In the genomic region with DNA sequence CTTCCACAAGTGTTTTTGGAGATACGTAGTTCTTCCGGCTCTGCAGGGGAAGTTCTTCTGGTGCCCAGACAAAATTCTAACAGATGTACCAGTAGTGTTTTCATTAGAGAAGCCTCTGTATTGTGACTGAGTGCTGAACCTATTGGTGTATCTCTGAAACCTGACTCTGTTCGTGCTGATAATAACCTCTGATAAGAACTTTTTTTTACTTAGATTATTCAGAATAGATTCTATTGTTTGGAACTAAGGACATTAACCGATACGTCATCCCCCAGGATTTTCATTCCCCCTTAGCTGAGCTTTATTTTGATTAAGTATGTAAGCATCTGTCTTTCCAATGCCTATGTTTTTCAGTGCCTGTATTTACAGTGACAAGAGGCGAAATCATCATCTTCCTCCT, we compare ENCODE assay signal across 36 cellular contexts.
"Had no signal": no experiment of that assay in that cellular context is flagged by ENCODE, and none has a peak within 500 bp of the region (broad histone marks: within the 10 kb centered on the region; RNA-seq: fewer than 3 reads in every experiment).

No MANE protein-coding gene starts in this region.

- H3K27ac Mint-ChIP-seq: activated CD4-positive, alpha-beta memory T cell treated with anti-CD3 and anti-CD28 coated beads, Interleukin-2, amount 10 ng/mL, durations not matched to agents 7 days and 5 days; activated CD4-positive, alpha-beta T cell treated with anti-CD3 and anti-CD28 coated beads for 36 hours; activated CD4-positive, alpha-beta T cell treated with anti-CD3 and anti-CD28 coated beads, Interleukin-2, amount 10 ng/mL, durations not matched to agents 7 days and 5 days; activated CD8-positive, alpha-beta memory T cell treated with anti-CD3 and anti-CD28 coated beads, Interleukin-2, amount 10 ng/mL, durations not matched to agents 7 days and 5 days; activated CD8-positive, alpha-beta T cell treated with anti-CD3 and anti-CD28 coated beads, Interleukin-2, amount 10 ng/mL, durations not matched to agents 7 days and 5 days; activated naive CD4-positive, alpha-beta T cell treated with anti-CD3 and anti-CD28 coated beads, Interleukin-2, amount 10 ng/mL, durations not matched to agents 7 days and 5 days; activated naive CD4-positive, alpha-beta T cell treated with anti-CD3 and anti-CD28 coated beads, Interleukin-2, amount 50 U/mL, for 24 hours; activated naive CD8-positive, alpha-beta T cell; activated naive CD8-positive, alpha-beta T cell treated with anti-CD3 and anti-CD28 coated beads, Interleukin-2, amount 10 ng/mL, durations not matched to agents 7 days and 5 days; activated naive CD8-positive, alpha-beta T cell treated with anti-CD3 and anti-CD28 coated beads, Interleukin-2, amount 50 U/mL, for 24 hours; activated T-cell treated with anti-CD3 and anti-CD28 coated beads, Interleukin-2, amount 50 U/mL, for 24 hours; activated T-helper 2 cell treated with anti-CD3 and anti-CD28 coated beads, Interferon-gamma antibody, Interleukin-2, Interleukin-4, amounts not matched to agents 10 μg/mL and 5 μg/mL and 100 μg/mL, durations not matched to agents 14 hours and 24 hours and 36 hours; T-helper 1 cell treated with Interleukin-12 subunit alpha and Interleukin-12 subunit beta and Interleukin-4 antibody, amounts not matched to agents 30 μg/mL and 1 μg/mL, for 36 hours; T-helper 2 cell treated with Interferon-gamma antibody and Interleukin-4, amounts not matched to agents 5 μg/mL and 100 μg/mL, for 36 hours had no signal

- H3K4me3 Mint-ChIP-seq: activated CD4-positive, alpha-beta memory T cell treated with anti-CD3 and anti-CD28 coated beads, Interleukin-2, amount 10 ng/mL, durations not matched to agents 7 days and 5 days; activated CD4-positive, alpha-beta T cell treated with anti-CD3 and anti-CD28 coated beads for 36 hours; activated CD4-positive, alpha-beta T cell treated with anti-CD3 and anti-CD28 coated beads, Interleukin-2, amount 10 ng/mL, durations not matched to agents 7 days and 5 days; activated CD8-positive, alpha-beta memory T cell treated with anti-CD3 and anti-CD28 coated beads, Interleukin-2, amount 10 ng/mL, durations not matched to agents 7 days and 5 days; activated CD8-positive, alpha-beta T cell treated with anti-CD3 and anti-CD28 coated beads, Interleukin-2, amount 10 ng/mL, durations not matched to agents 7 days and 5 days; activated naive CD4-positive, alpha-beta T cell treated with anti-CD3 and anti-CD28 coated beads, Interleukin-2, amount 10 ng/mL, durations not matched to agents 7 days and 5 days; activated naive CD4-positive, alpha-beta T cell treated with anti-CD3 and anti-CD28 coated beads, Interleukin-2, amount 50 U/mL, for 24 hours; activated naive CD8-positive, alpha-beta T cell; activated naive CD8-positive, alpha-beta T cell treated with anti-CD3 and anti-CD28 coated beads, Interleukin-2, amount 10 ng/mL, durations not matched to agents 7 days and 5 days; activated naive CD8-positive, alpha-beta T cell treated with anti-CD3 and anti-CD28 coated beads, Interleukin-2, amount 50 U/mL, for 24 hours; activated T-cell treated with anti-CD3 and anti-CD28 coated beads, Interleukin-2, amount 50 U/mL, for 24 hours; central memory CD8-positive, alpha-beta T cell; T-helper 1 cell treated with Interleukin-12 subunit alpha and Interleukin-12 subunit beta and Interleukin-4 antibody, amounts not matched to agents 30 μg/mL and 1 μg/mL, for 36 hours; T-helper 2 cell treated with Interferon-gamma antibody and Interleukin-4, amounts not matched to agents 5 μg/mL and 100 μg/mL, for 36 hours had no signal

- DNase-seq: activated CD4-positive, alpha-beta memory T cell treated with anti-CD3 and anti-CD28 coated beads, Interleukin-2, amount 10 ng/mL, durations not matched to agents 7 days and 5 days; activated CD4-positive, alpha-beta T cell treated with anti-CD3 and anti-CD28 coated beads for 1 hour; activated CD4-positive, alpha-beta T cell treated with anti-CD3 and anti-CD28 coated beads for 36 hours; activated CD4-positive, alpha-beta T cell treated with anti-CD3 and anti-CD28 coated beads for 48 hours; activated CD4-positive, alpha-beta T cell treated with anti-CD3 and anti-CD28 coated beads, Interleukin-2, amount 10 ng/mL, durations not matched to agents 7 days and 5 days; activated CD4-positive, alpha-beta T cell treated with anti-CD3 and anti-CD28 coated beads, Interleukin-2, amount 50 U/mL, for 48 hours; activated CD4-positive, CD25-positive, alpha-beta regulatory T cell; activated CD8-positive, alpha-beta memory T cell treated with anti-CD3 and anti-CD28 coated beads for 24 hours; activated CD8-positive, alpha-beta memory T cell treated with anti-CD3 and anti-CD28 coated beads, Interleukin-2, amount 10 ng/mL, durations not matched to agents 7 days and 5 days; activated CD8-positive, alpha-beta memory T cell treated with anti-CD3 and anti-CD28 coated beads, Interleukin-2, amount 50 U/mL, for 48 hours; activated CD8-positive, alpha-beta T cell treated with anti-CD3 and anti-CD28 coated beads, Interleukin-2, amount 10 ng/mL, durations not matched to agents 7 days and 5 days; activated effector memory CD4-positive, alpha-beta T cell treated with Interleukin-2 at 50 U/mL for 16 hours; activated gamma-delta T cell; activated naive CD4-positive, alpha-beta T cell treated with anti-CD3 and anti-CD28 coated beads, Interleukin-2, amount 10 ng/mL, durations not matched to agents 7 days and 5 days; activated naive CD4-positive, alpha-beta T cell treated with Interleukin-2 at 50 U/mL for 16 hours; activated naive CD8-positive, alpha-beta T cell treated with anti-CD3 and anti-CD28 coated beads, Interleukin-2, amount 10 ng/mL, durations not matched to agents 7 days and 5 days; activated naive CD8-positive, alpha-beta T cell treated with anti-CD3 and anti-CD28 coated beads, Interleukin-2, amount 50 U/mL, for 24 hours; activated T-cell treated with anti-CD3 and anti-CD28 coated beads, Interleukin-2, amount 50 U/mL, for 24 hours; activated T-cell treated with anti-CD3 and anti-CD28 coated beads, Interleukin-2, amount 50 U/mL, for 48 hours; cerebellar nuclear complex; T-helper 1 cell; T-helper 2 cell; T-helper 9 cell had no signal

- FAIRE-seq: bronchial epithelial cell, TTC549 had no signal

- H3K9me3 ChIP-seq: ascending aorta, body of pancreas had no signal

- H3K36me3 ChIP-seq: ascending aorta, cardiac muscle cell had no signal

- H3K27me3 ChIP-seq: ascending aorta, body of pancreas, cardiac muscle cell had no signal

- H3K4me1 Mint-ChIP-seq: activated CD4-positive, alpha-beta memory T cell treated with anti-CD3 and anti-CD28 coated beads, Interleukin-2, amount 10 ng/mL, durations not matched to agents 7 days and 5 days; activated CD4-positive, alpha-beta T cell treated with anti-CD3 and anti-CD28 coated beads for 36 hours; activated CD4-positive, alpha-beta T cell treated with anti-CD3 and anti-CD28 coated beads, Interleukin-2, amount 10 ng/mL, durations not matched to agents 7 days and 5 days; activated CD8-positive, alpha-beta memory T cell treated with anti-CD3 and anti-CD28 coated beads, Interleukin-2, amount 10 ng/mL, durations not matched to agents 7 days and 5 days; activated naive CD4-positive, alpha-beta T cell treated with anti-CD3 and anti-CD28 coated beads, Interleukin-2, amount 10 ng/mL, durations not matched to agents 7 days and 5 days; activated naive CD4-positive, alpha-beta T cell treated with anti-CD3 and anti-CD28 coated beads, Interleukin-2, amount 50 U/mL, for 24 hours; activated naive CD8-positive, alpha-beta T cell treated with anti-CD3 and anti-CD28 coated beads, Interleukin-2, amount 10 ng/mL, durations not matched to agents 7 days and 5 days; activated naive CD8-positive, alpha-beta T cell treated with anti-CD3 and anti-CD28 coated beads, Interleukin-2, amount 50 U/mL, for 24 hours; central memory CD8-positive, alpha-beta T cell had no signal

- H3K4me3 ChIP-seq: ascending aorta, body of pancreas, cardiac muscle cell had no signal

- H3K4me1 ChIP-seq: body of pancreas had no signal

- H3K27ac ChIP-seq: ascending aorta, body of pancreas, cardiac muscle cell, VCaP had no signal

- H3K36me3 Mint-ChIP-seq: activated CD8-positive, alpha-beta memory T cell treated with anti-CD3 and anti-CD28 coated beads, Interleukin-2, amount 10 ng/mL, durations not matched to agents 7 days and 5 days; activated naive CD4-positive, alpha-beta T cell treated with anti-CD3 and anti-CD28 coated beads, Interleukin-2, amount 10 ng/mL, durations not matched to agents 7 days and 5 days; activated naive CD4-positive, alpha-beta T cell treated with anti-CD3 and anti-CD28 coated beads, Interleukin-2, amount 50 U/mL, for 24 hours; activated naive CD8-positive, alpha-beta T cell; activated naive CD8-positive, alpha-beta T cell treated with anti-CD3 and anti-CD28 coated beads, Interleukin-2, amount 10 ng/mL, durations not matched to agents 7 days and 5 days had no signal

- ATAC-seq: activated CD4-positive, alpha-beta T cell treated with anti-CD3 and anti-CD28 coated beads for 36 hours; activated CD4-positive, CD25-positive, alpha-beta regulatory T cell treated with anti-CD3 and anti-CD28 coated beads, Interleukin-2, amount 50 U/mL, for 24 hours; activated CD8-positive, alpha-beta memory T cell treated with anti-CD3 and anti-CD28 coated beads, Interleukin-2, amount 10 ng/mL, durations not matched to agents 7 days and 5 days; activated CD8-positive, alpha-beta T cell treated with anti-CD3 and anti-CD28 coated beads, Interleukin-2, amount 10 ng/mL, durations not matched to agents 7 days and 5 days; activated naive CD8-positive, alpha-beta T cell treated with anti-CD3 and anti-CD28 coated beads, Interleukin-2, amount 50 U/mL, for 24 hours; body of pancreas had no signal

- H3K27me3 Mint-ChIP-seq: activated CD4-positive, alpha-beta memory T cell treated with anti-CD3 and anti-CD28 coated beads, Interleukin-2, amount 10 ng/mL, durations not matched to agents 7 days and 5 days; activated CD4-positive, alpha-beta T cell treated with anti-CD3 and anti-CD28 coated beads for 36 hours; activated CD4-positive, alpha-beta T cell treated with anti-CD3 and anti-CD28 coated beads, Interleukin-2, amount 10 ng/mL, durations not matched to agents 7 days and 5 days; activated CD8-positive, alpha-beta memory T cell treated with anti-CD3 and anti-CD28 coated beads, Interleukin-2, amount 10 ng/mL, durations not matched to agents 7 days and 5 days; activated naive CD4-positive, alpha-beta T cell treated with anti-CD3 and anti-CD28 coated beads, Interleukin-2, amount 10 ng/mL, durations not matched to agents 7 days and 5 days; activated naive CD4-positive, alpha-beta T cell treated with anti-CD3 and anti-CD28 coated beads, Interleukin-2, amount 50 U/mL, for 24 hours; activated naive CD8-positive, alpha-beta T cell; activated naive CD8-positive, alpha-beta T cell treated with anti-CD3 and anti-CD28 coated beads, Interleukin-2, amount 10 ng/mL, durations not matched to agents 7 days and 5 days; activated naive CD8-positive, alpha-beta T cell treated with anti-CD3 and anti-CD28 coated beads, Interleukin-2, amount 50 U/mL, for 24 hours; activated T-cell treated with anti-CD3 and anti-CD28 coated beads, Interleukin-2, amount 50 U/mL, for 24 hours; central memory CD8-positive, alpha-beta T cell had no signal

- H3K9me3 Mint-ChIP-seq: activated CD4-positive, alpha-beta T cell treated with anti-CD3 and anti-CD28 coated beads, Interleukin-2, amount 10 ng/mL, durations not matched to agents 7 days and 5 days; activated naive CD8-positive, alpha-beta T cell treated with anti-CD3 and anti-CD28 coated beads, Interleukin-2, amount 10 ng/mL, durations not matched to agents 7 days and 5 days; activated T-helper 2 cell treated with anti-CD3 and anti-CD28 coated beads, Interferon-gamma antibody, Interleukin-2, Interleukin-4, amounts not matched to agents 10 μg/mL and 5 μg/mL and 100 μg/mL, durations not matched to agents 14 hours and 24 hours and 36 hours; T-helper 1 cell treated with Interleukin-12 subunit alpha and Interleukin-12 subunit beta and Interleukin-4 antibody, amounts not matched to agents 30 μg/mL and 1 μg/mL, for 36 hours; T-helper 2 cell treated with Interferon-gamma antibody and Interleukin-4, amounts not matched to agents 5 μg/mL and 100 μg/mL, for 36 hours had no signal
